Comparison of ENCODE assay signal across 1 cellular context in the genomic region with DNA sequence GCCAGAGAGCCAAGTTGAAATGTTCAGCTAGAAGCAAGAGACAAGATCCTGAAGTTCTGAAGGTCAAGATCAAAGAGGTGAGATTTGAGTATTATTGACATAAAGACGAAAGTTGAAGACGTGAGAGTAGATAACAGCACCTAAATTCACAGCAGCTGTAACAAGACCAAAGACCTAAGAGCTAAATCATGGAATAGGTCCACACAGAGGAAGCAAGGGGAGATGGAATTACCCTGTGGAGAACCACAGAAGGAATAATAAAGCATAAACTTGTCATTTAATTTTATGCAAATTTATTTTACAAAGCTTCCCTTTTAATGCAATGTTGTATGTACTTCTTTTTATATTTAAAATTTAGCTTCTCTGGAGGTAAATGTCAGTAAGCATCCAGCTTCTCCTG.
TF ChIP-seq lines count a peak whose summit lies in the region.

No MANE protein-coding gene starts in this region.

TF ChIP-seq in GM23338, 12 proteins besides CTCF, POLR2A, EP300 and RAD21 (continued from another document):
- TF ChIP-seq, protein P1, sequence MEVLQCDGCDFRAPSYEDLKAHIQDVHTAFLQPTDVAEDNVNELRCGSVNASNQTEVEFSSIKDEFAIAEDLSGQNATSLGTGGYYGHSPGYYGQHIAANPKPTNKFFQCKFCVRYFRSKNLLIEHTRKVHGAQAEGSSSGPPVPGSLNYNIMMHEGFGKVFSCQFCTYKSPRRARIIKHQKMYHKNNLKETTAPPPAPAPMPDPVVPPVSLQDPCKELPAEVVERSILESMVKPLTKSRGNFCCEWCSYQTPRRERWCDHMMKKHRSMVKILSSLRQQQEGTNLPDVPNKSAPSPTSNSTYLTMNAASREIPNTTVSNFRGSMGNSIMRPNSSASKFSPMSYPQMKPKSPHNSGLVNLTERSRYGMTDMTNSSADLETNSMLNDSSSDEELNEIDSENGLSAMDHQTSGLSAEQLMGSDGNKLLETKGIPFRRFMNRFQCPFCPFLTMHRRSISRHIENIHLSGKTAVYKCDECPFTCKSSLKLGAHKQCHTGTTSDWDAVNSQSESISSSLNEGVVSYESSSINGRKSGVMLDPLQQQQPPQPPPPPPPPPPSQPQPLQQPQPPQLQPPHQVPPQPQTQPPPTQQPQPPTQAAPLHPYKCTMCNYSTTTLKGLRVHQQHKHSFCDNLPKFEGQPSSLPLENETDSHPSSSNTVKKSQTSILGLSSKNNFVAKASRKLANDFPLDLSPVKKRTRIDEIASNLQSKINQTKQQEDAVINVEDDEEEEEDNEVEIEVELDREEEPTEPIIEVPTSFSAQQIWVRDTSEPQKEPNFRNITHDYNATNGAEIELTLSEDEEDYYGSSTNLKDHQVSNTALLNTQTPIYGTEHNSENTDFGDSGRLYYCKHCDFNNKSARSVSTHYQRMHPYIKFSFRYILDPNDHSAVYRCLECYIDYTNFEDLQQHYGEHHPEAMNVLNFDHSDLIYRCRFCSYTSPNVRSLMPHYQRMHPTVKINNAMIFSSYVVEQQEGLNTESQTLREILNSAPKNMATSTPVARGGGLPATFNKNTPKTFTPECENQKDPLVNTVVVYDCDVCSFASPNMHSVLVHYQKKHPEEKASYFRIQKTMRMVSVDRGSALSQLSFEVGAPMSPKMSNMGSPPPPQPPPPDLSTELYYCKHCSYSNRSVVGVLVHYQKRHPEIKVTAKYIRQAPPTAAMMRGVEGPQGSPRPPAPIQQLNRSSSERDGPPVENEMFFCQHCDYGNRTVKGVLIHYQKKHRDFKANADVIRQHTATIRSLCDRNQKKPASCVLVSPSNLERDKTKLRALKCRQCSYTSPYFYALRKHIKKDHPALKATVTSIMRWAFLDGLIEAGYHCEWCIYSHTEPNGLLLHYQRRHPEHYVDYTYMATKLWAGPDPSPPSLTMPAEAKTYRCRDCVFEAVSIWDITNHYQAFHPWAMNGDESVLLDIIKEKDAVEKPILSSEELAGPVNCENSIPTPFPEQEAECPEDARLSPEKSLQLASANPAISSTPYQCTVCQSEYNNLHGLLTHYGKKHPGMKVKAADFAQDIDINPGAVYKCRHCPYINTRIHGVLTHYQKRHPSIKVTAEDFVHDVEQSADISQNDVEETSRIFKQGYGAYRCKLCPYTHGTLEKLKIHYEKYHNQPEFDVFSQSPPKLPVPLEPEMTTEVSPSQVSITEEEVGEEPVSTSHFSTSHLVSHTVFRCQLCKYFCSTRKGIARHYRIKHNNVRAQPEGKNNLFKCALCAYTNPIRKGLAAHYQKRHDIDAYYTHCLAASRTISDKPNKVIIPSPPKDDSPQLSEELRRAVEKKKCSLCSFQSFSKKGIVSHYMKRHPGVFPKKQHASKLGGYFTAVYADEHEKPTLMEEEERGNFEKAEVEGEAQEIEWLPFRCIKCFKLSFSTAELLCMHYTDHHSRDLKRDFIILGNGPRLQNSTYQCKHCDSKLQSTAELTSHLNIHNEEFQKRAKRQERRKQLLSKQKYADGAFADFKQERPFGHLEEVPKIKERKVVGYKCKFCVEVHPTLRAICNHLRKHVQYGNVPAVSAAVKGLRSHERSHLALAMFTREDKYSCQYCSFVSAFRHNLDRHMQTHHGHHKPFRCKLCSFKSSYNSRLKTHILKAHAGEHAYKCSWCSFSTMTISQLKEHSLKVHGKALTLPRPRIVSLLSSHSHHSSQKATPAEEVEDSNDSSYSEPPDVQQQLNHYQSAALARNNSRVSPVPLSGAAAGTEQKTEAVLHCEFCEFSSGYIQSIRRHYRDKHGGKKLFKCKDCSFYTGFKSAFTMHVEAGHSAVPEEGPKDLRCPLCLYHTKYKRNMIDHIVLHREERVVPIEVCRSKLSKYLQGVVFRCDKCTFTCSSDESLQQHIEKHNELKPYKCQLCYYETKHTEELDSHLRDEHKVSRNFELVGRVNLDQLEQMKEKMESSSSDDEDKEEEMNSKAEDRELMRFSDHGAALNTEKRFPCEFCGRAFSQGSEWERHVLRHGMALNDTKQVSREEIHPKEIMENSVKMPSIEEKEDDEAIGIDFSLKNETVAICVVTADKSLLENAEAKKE (CRISPR knock-in tag; IDR thresholded peaks at IDR 0.05): peak; percentile 61; the same call in 1 of the 2 replicates
- TF ChIP-seq, protein P2, sequence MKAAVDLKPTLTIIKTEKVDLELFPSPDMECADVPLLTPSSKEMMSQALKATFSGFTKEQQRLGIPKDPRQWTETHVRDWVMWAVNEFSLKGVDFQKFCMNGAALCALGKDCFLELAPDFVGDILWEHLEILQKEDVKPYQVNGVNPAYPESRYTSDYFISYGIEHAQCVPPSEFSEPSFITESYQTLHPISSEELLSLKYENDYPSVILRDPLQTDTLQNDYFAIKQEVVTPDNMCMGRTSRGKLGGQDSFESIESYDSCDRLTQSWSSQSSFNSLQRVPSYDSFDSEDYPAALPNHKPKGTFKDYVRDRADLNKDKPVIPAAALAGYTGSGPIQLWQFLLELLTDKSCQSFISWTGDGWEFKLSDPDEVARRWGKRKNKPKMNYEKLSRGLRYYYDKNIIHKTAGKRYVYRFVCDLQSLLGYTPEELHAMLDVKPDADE (IDR thresholded peaks at IDR 0.05): no peak
- TF ChIP-seq EZH2phosphoT487 (IDR thresholded peaks at IDR 0.05; ENCODE audit: unreplicated experiment) (no peak), NANOG (IDR thresholded peaks at IDR 0.05; ENCODE audit: borderline replicate concordance) (no peak)
- TF ChIP-seq, protein P3, sequence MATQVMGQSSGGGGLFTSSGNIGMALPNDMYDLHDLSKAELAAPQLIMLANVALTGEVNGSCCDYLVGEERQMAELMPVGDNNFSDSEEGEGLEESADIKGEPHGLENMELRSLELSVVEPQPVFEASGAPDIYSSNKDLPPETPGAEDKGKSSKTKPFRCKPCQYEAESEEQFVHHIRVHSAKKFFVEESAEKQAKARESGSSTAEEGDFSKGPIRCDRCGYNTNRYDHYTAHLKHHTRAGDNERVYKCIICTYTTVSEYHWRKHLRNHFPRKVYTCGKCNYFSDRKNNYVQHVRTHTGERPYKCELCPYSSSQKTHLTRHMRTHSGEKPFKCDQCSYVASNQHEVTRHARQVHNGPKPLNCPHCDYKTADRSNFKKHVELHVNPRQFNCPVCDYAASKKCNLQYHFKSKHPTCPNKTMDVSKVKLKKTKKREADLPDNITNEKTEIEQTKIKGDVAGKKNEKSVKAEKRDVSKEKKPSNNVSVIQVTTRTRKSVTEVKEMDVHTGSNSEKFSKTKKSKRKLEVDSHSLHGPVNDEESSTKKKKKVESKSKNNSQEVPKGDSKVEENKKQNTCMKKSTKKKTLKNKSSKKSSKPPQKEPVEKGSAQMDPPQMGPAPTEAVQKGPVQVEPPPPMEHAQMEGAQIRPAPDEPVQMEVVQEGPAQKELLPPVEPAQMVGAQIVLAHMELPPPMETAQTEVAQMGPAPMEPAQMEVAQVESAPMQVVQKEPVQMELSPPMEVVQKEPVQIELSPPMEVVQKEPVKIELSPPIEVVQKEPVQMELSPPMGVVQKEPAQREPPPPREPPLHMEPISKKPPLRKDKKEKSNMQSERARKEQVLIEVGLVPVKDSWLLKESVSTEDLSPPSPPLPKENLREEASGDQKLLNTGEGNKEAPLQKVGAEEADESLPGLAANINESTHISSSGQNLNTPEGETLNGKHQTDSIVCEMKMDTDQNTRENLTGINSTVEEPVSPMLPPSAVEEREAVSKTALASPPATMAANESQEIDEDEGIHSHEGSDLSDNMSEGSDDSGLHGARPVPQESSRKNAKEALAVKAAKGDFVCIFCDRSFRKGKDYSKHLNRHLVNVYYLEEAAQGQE (IDR thresholded peaks at IDR 0.05; ENCODE audit: unreplicated experiment): no peak
